14 cellular contexts compared by ENCODE assay signal in genomic region chr2:216538538-216538937, GRCh38. TPM values are rescaled to one million over a fixed set of nuclear protein-coding genes. Genes with fewer than 3 reads are reported as not detected.
DNase-seq lines count a peak whose midpoint lies in the region; ATAC-seq and TF ChIP-seq lines count a peak whose summit lies in the region.
"Had no signal": no experiment of that assay in that cellular context is flagged by ENCODE, and none has a peak within 500 bp of the region (broad histone marks: within the 10 kb centered on the region; RNA-seq: fewer than 3 reads in every experiment).

No MANE protein-coding gene starts in this region.

- no peak overlapping the region for H4K8ac ChIP-seq in mesenchymal stem cell (ENCODE audit: low read length)

- no peak overlapping the region for H3K9ac ChIP-seq in mesenchymal stem cell (ENCODE audit: low read length)

- DNase-seq in right cardiac atrium (no peak), cardiac septum (ENCODE audit: low spot score) (no peak), mesenchymal stem cell (no peak), GM13977 (ENCODE audit: low spot score) (no peak), Peyer's patch (no peak)
- DNase-seq: CD4-positive, alpha-beta memory T cell; HFFc6; MM.1S; NCI-H1105 treated with DMSO at 0.1 percent for 48 hours; NCI-H187 treated with DMSO at 0.1 percent for 48 hours; SJCRH30 had no signal

- intact Hi-C loops in right cardiac atrium (cut with DNase I) (no loop called here), cardiac septum (cut with DNase I) (no loop called here)

- H3K4me1 ChIP-seq in right cardiac atrium (ENCODE audit: control insufficient read depth, insufficient read depth, low read length) = peaks cover 22% of the 10 kb centered on the region
- peaks cover 10 to 66% (median 35%) of the 10 kb centered on the region in 3 donors for H3K4me1 ChIP-seq in gastroesophageal sphincter
- peaks cover 28% of the 10 kb centered on the region for H3K4me1 ChIP-seq in mesenchymal stem cell (ENCODE audit: control insufficient read depth, insufficient read depth, low read depth, low read length)
- H3K4me1 ChIP-seq in Peyer's patch = peaks cover 0 to 19% (median 0%) of the 10 kb centered on the region in 4 donors

- WGBS in right cardiac atrium = 92% methylated on average over 5 of the region's 5 CpGs
- WGBS in gastroesophageal sphincter (ENCODE audit: low coverage in 1 of 2), 2 donors = 82 to 98% methylated on average over 4 to 5 of the region's 5 CpGs
- 96% methylated on average over 5 of the region's 5 CpGs for WGBS in mesenchymal stem cell

- H3K23ac ChIP-seq in mesenchymal stem cell (ENCODE audit: low read length in 2 of 2) = no peak overlapping the region

- no peak overlapping the region for H3K4ac ChIP-seq in mesenchymal stem cell (ENCODE audit: low read depth in 1 of 2, low read length in 2 of 2)

- H3K27ac ChIP-seq in right cardiac atrium (ENCODE audit: low read length) = peak overlapping the region; percentile 15
- peak overlapping the region in 3 of 4 donors; percentile 79 to 86 (median 81) for H3K27ac ChIP-seq in gastroesophageal sphincter
- H3K27ac ChIP-seq in mesenchymal stem cell (ENCODE audit: low read length, poor library complexity, severe bottlenecking) = no peak overlapping the region
- H3K27ac ChIP-seq in Peyer's patch = no peak overlapping the region
- H3K27ac ChIP-seq: SJCRH30 had no signal

- H3K9me3 ChIP-seq in right cardiac atrium (ENCODE audit: control insufficient read depth, low read length) = no peaks in the 10 kb centered on the region
- H3K9me3 ChIP-seq in gastroesophageal sphincter = no peaks in the 10 kb centered on the region
- no peaks in the 10 kb centered on the region for H3K9me3 ChIP-seq in mesenchymal stem cell (ENCODE audit: control insufficient read depth, low read length)
- no peaks in the 10 kb centered on the region for H3K9me3 ChIP-seq in Peyer's patch
- H3K9me3 ChIP-seq: SJCRH30 had no signal

- no peaks in the 10 kb centered on the region for H3K36me3 ChIP-seq in gastroesophageal sphincter
- no peaks in the 10 kb centered on the region for H3K36me3 ChIP-seq in mesenchymal stem cell (ENCODE audit: control insufficient read depth in 1 of 2, insufficient read depth in 2 of 2, low read depth in 1 of 2, low read length in 2 of 2)
- no peaks in the 10 kb centered on the region for H3K36me3 ChIP-seq in Peyer's patch
- H3K36me3 ChIP-seq: SJCRH30 had no signal

- no peak overlapping the region for H3K4me2 ChIP-seq in mesenchymal stem cell (ENCODE audit: low read length, poor library complexity, severe bottlenecking)

- TF ChIP-seq CTCF in gastroesophageal sphincter (IDR thresholded peaks at IDR 0.05) = no peak
- no peak for TF ChIP-seq CTCF in GM13977 (IDR thresholded peaks at IDR 0.05; ENCODE audit: extremely low read depth, insufficient read depth, missing control alignments)
- no peak for TF ChIP-seq CTCF in Peyer's patch (IDR thresholded peaks at IDR 0.05)

- in situ Hi-C loops in GM13977 (cut with MboI; ENCODE audit: low pct_unique_long_range_greater_than_20kb, low sequenced_read_pairs, unreplicated experiment) = no loop called here

- ATAC-seq in right cardiac atrium (no peak), gastroesophageal sphincter (no peak), HG03095 (IDR thresholded peaks at IDR 0.05; ENCODE audit: unreplicated experiment) (no peak)
- ATAC-seq: Panc1 had no signal

- TF ChIP-seq POLR2A in gastroesophageal sphincter (IDR thresholded peaks at IDR 0.05) = no peak
- no peak for TF ChIP-seq POLR2A in Peyer's patch (IDR thresholded peaks at IDR 0.05)

- no peak overlapping the region for H2AFZ ChIP-seq in mesenchymal stem cell (ENCODE audit: low read depth, low read length)

- no peak overlapping the region for H2BK12ac ChIP-seq in mesenchymal stem cell (ENCODE audit: low read length in 2 of 2)

- H3K14ac ChIP-seq in mesenchymal stem cell (ENCODE audit: low read length in 2 of 2) = no peak overlapping the region

- H4K91ac ChIP-seq in mesenchymal stem cell (ENCODE audit: low read length) = no peak overlapping the region

- no peak overlapping the region for H2AK5ac ChIP-seq in mesenchymal stem cell (ENCODE audit: low read length, severe bottlenecking)

- no peak for TF ChIP-seq EP300 in gastroesophageal sphincter (IDR thresholded peaks at IDR 0.05)

- H3K27me3 ChIP-seq in right cardiac atrium (ENCODE audit: control insufficient read depth, insufficient read depth) = no peaks in the 10 kb centered on the region
- no peaks in the 10 kb centered on the region for H3K27me3 ChIP-seq in gastroesophageal sphincter
- peaks cover 0 to 4% of the 10 kb centered on the region in 2 experiments for H3K27me3 ChIP-seq in mesenchymal stem cell (ENCODE audit: control insufficient read depth in 1 of 2, insufficient read depth in 1 of 2, low read length in 2 of 2)
- no peaks in the 10 kb centered on the region for H3K27me3 ChIP-seq in Peyer's patch
- H3K27me3 ChIP-seq: SJCRH30 had no signal

- H2BK120ac ChIP-seq in mesenchymal stem cell (ENCODE audit: low read depth, low read length) = no peak overlapping the region

- no peak overlapping the region for H2BK5ac ChIP-seq in mesenchymal stem cell (ENCODE audit: low read depth, low read length, poor library complexity, severe bottlenecking)

- no peak overlapping the region for H3K18ac ChIP-seq in mesenchymal stem cell (ENCODE audit: low read depth in 1 of 2, low read length in 2 of 2)

- H2BK15ac ChIP-seq in mesenchymal stem cell (ENCODE audit: low read depth, poor library complexity, severe bottlenecking) = peak overlapping the region; percentile 15

- H3K4me3 ChIP-seq in right cardiac atrium (ENCODE audit: low read length) = no peak overlapping the region
- H3K4me3 ChIP-seq in gastroesophageal sphincter = no peak overlapping the region
- H3K4me3 ChIP-seq in mesenchymal stem cell (ENCODE audit: insufficient read depth in 1 of 2, low read depth in 1 of 2, low read length in 2 of 2) = no peak overlapping the region
- H3K4me3 ChIP-seq in Peyer's patch = no peak overlapping the region
- H3K4me3 ChIP-seq: SJCRH30 had no signal

- H3K79me1 ChIP-seq in mesenchymal stem cell (replicated peaks; ENCODE audit: low read length, poor library complexity, severe bottlenecking) = no peaks in the 10 kb centered on the region

RNA-seq across cellular contexts. Expression of gene RPL37A, which starts 39.9 kb away (rescaled TPM):
- total RNA-seq in right cardiac atrium = 1,000 to 10,000 TPM; 1,836 to 2,258 (median 1,899) TPM
- polyA plus RNA-seq in right cardiac atrium = 3,516 TPM
- 1,531 TPM for total RNA-seq in cardiac septum
- total RNA-seq in gastroesophageal sphincter = 1,000 to 10,000 TPM; 1,140 to 1,987 (median 1,653) TPM
- 9,229 TPM for polyA plus RNA-seq in mesenchymal stem cell (2013, experiment 1 of 2)
- polyA plus RNA-seq in mesenchymal stem cell (2013, experiment 2 of 2) = 8,918 TPM
- total RNA-seq in Peyer's patch = 1,000 to 10,000 TPM in 1 of 4 donors, 100 to 1,000 TPM in 3; 366 to 1,381 (median 655) TPM

Comparison
In these comparisons a context has a peak if more than half of its experiments do, and no peak if none do; other contexts are left out.
1. H3K27ac ChIP-seq: peak in right cardiac atrium (single experiment) and gastroesophageal sphincter (3 of 4); none in mesenchymal stem cell (single experiment) and Peyer's patch (0 of 4).